ENCODE assay signal across 23 cellular contexts in the genomic region with DNA sequence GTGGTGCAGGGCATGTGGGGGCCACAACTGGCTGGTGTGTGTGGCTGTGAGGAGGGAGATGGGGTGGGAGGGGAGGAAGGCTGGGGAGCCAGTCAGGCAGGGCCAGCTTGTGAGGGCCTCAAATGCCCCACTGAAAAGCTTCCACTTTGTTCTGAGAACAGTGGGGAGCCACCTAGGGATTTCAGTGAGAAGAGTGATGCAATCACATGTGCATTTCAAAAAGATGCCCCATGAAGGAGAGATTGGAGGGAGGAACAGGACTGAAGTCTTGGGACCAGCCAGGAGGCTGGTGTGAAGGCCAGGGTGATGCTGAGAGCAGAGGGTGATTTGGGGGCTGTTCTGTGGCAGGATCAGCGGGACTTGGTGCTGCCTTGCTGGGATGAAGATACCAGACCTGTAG. TPM values are rescaled to one million over a fixed set of nuclear protein-coding genes. Genes with fewer than 3 reads are reported as not detected.
DNase-seq lines count a peak whose midpoint lies in the region; ATAC-seq and TF ChIP-seq lines count a peak whose summit lies in the region.
"Had no signal": no experiment of that assay in that cellular context is flagged by ENCODE, and none has a peak within 500 bp of the region (broad histone marks: within the 10 kb centered on the region; RNA-seq: fewer than 3 reads in every experiment).

No MANE protein-coding gene starts in this region.

- no peak overlapping the region for H2BK12ac ChIP-seq in H9 (ENCODE audit: insufficient read length, low read depth, low read length)

- no peak for TF ChIP-seq CTCF in A673 (conservative IDR thresholded peaks at IDR 0.05; ENCODE audit: low read depth, low read length)
- no peak for TF ChIP-seq CTCF in H9 (conservative IDR thresholded peaks at IDR 0.05)
- TF ChIP-seq CTCF in WTC11 (IDR thresholded peaks at IDR 0.05) = no peak

- H3K27ac Mint-ChIP-seq in H9 (peak overlapping the region in 2 of 3 experiments; percentile 16 to 45; a peak in 4 of 7 replicates), WTC11 (no peak overlapping the region)

- H3K79me1 ChIP-seq in H9 (ENCODE audit: insufficient read depth, low read depth, low read length, poor library complexity, severe bottlenecking) (no peaks in the 10 kb centered on the region), mesendoderm (ENCODE audit: low read length) (no peaks in the 10 kb centered on the region)

- H3K4me1 Mint-ChIP-seq in H9 (peaks cover 16% of the 10 kb centered on the region in 2 experiments), WTC11 (peaks cover 11% of the 10 kb centered on the region)

- no peaks in the 10 kb centered on the region for H3K36me3 ChIP-seq in A673 (ENCODE audit: insufficient read depth, low read length, poor library complexity, severe bottlenecking)
- no peaks in the 10 kb centered on the region for H3K36me3 ChIP-seq in mesendoderm (ENCODE audit: control insufficient read depth, insufficient read depth, low read length)
- H3K36me3 ChIP-seq: BE2C, HAP-1 had no signal

- H3T11ph ChIP-seq in H9 (ENCODE audit: low read length) = no peak overlapping the region

- DNase-seq in A673 (ENCODE audit: low spot score) (peak; percentile 10), H9 (no peak), WTC11 (ENCODE audit: low spot score) (no peak), mesendoderm (peak; percentile 25), NCI-H1694 treated with DMSO at 0.1 percent for 48 hours (lab: John Stamatoyannopoulos, UW) (no peak)
- DNase-seq: BE2C, DMS53, GDM1, KG1, NCI-H1092 treated with DMSO at 0.1 percent for 48 hours, NCI-H1436 treated with DMSO at 0.1 percent for 48 hours, NCI-H2029, NCI-H2171, NCI-H345, NCI-H524, PC-3, SHP77 had no signal

- no peak overlapping the region for H3K4me3 Mint-ChIP-seq in H9
- no peak overlapping the region for H3K4me3 Mint-ChIP-seq in WTC11

- peak overlapping the region; percentile 77 for H3K18ac ChIP-seq in H9 (ENCODE audit: insufficient read length, low read depth, low read length)
- H3K18ac ChIP-seq in mesendoderm (ENCODE audit: low read length) = no peak overlapping the region

- H3K27me3 ChIP-seq in A673 (replicated peaks; ENCODE audit: insufficient read depth, low read depth, low read length, poor library complexity) (no peaks in the 10 kb centered on the region), H9 (ENCODE audit: insufficient read depth, low read length) (no peaks in the 10 kb centered on the region), mesendoderm (ENCODE audit: insufficient read depth, low read length, poor library complexity) (no peaks in the 10 kb centered on the region)
- H3K27me3 ChIP-seq: BE2C had no signal

- no peak overlapping the region for H3K9ac ChIP-seq in H9 (ENCODE audit: extremely low read depth, insufficient read length, low read length)
- H3K9ac ChIP-seq in mesendoderm (ENCODE audit: low read length) = no peak overlapping the region

- H4K8ac ChIP-seq in H9 (replicated peaks; ENCODE audit: insufficient read length, low read depth, low read length) (no peak overlapping the region), mesendoderm (ENCODE audit: low read depth, low read length) (no peak overlapping the region)

- H2AK5ac ChIP-seq in H9 (ENCODE audit: insufficient read length, low read length) (no peak overlapping the region), mesendoderm (ENCODE audit: low read length) (no peak overlapping the region)

- no peak overlapping the region for H3K23ac ChIP-seq in H9 (ENCODE audit: insufficient read length, low read depth, low read length)
- no peak overlapping the region for H3K23ac ChIP-seq in mesendoderm (ENCODE audit: low read length)

- CTCF ChIA-PET in A673 (lab: Charles Lee) = no interaction called here
- CTCF ChIA-PET in WTC11 (lab: Charles Lee) = interaction anchor here (1.2 to 2.2 kb wide), 5 partner anchors 13 to 79 kb away, joined by 4 to 11 read pairs (median 6); partner anchors contain the start of genes FAM221B and TMEM8B

- no peak overlapping the region for H2BK5ac ChIP-seq in H9 (ENCODE audit: insufficient read length, low read length)
- no peak overlapping the region for H2BK5ac ChIP-seq in mesendoderm (ENCODE audit: low read length)

- H2BK120ac ChIP-seq in H9 (ENCODE audit: low read depth, low read length, poor library complexity, severe bottlenecking) (no peak overlapping the region), mesendoderm (ENCODE audit: low read depth, low read length) (no peak overlapping the region)

- no peaks in the 10 kb centered on the region for H3K9me3 Mint-ChIP-seq in H9
- no peaks in the 10 kb centered on the region for H3K9me3 Mint-ChIP-seq in WTC11

- H3K36me3 Mint-ChIP-seq in H9 (ENCODE audit: insufficient read depth in 1 of 3, low read depth in 3 of 3) = peaks cover 0 to 3% (median 1%) of the 10 kb centered on the region in 3 experiments; a peak in 4 of 7 replicates
- no peaks in the 10 kb centered on the region for H3K36me3 Mint-ChIP-seq in WTC11

- H2BK15ac ChIP-seq in H9 (ENCODE audit: low read depth, low read length) = no peak overlapping the region
- H2BK15ac ChIP-seq in mesendoderm (replicated peaks; ENCODE audit: low read depth) = no peak overlapping the region

- no peak overlapping the region for H2BK20ac ChIP-seq in H9 (ENCODE audit: low read depth, low read length, poor library complexity, severe bottlenecking)

- H3K23me2 ChIP-seq in H9 (ENCODE audit: insufficient read length, low read depth, low read length, poor library complexity, severe bottlenecking) = no peaks in the 10 kb centered on the region

- H3K9me3 ChIP-seq in A673 (ENCODE audit: low read depth, low read length, poor library complexity, severe bottlenecking) (no peaks in the 10 kb centered on the region), H9 (ENCODE audit: control insufficient read depth, low read depth, low read length) (no peaks in the 10 kb centered on the region)
- H3K9me3 ChIP-seq: BE2C, HAP-1 had no signal

- no peak overlapping the region for H4K91ac ChIP-seq in H9 (ENCODE audit: insufficient read length, low read depth, low read length)

- H3K27me3 Mint-ChIP-seq in H9 (ENCODE audit: low read depth) = peaks cover 3% of the 10 kb centered on the region; the same call in 1 of the 2 replicates
- peaks cover 10% of the 10 kb centered on the region for H3K27me3 Mint-ChIP-seq in WTC11 (ENCODE audit: low read depth)

- POLR2A ChIA-PET in A673 (lab: Charles Lee; ENCODE audit: low non-redundant PET) (no interaction called here), WTC11 (lab: Charles Lee) (no interaction called here)

- ATAC-seq in WTC11 = peak; percentile 15; the same call in 1 of the 2 replicates
- no peak for ATAC-seq in HG02678 (IDR thresholded peaks at IDR 0.05; ENCODE audit: unreplicated experiment)
- ATAC-seq in GM21619 (IDR thresholded peaks at IDR 0.05; ENCODE audit: unreplicated experiment) = no peak
- ATAC-seq: PC-3, SK-N-SH treated with all-trans-retinoic acid at 6 μM for 48 hours had no signal

- H2AFZ ChIP-seq in H9 (ENCODE audit: low read length) = no peak overlapping the region

- H3K4me2 ChIP-seq in H9 (ENCODE audit: insufficient read depth, insufficient read length, low read length) (no peak overlapping the region), mesendoderm (ENCODE audit: low read length) (no peak overlapping the region)

- H3K4me3 ChIP-seq in A673 (ENCODE audit: low read depth, low read length, poor library complexity, severe bottlenecking) (no peak overlapping the region), mesendoderm (ENCODE audit: low read length) (no peak overlapping the region)
- H3K4me3 ChIP-seq: HAP-1 had no signal

- intact Hi-C loops in A673 (cut with micrococcal nuclease; ENCODE audit: unreplicated experiment) = no loop called here

- WGBS in H9 (ENCODE audit: extremely low coverage, insufficient read length, low lambda C conversion rate) = no CpG with 5 or more reads among the region's 1 CpG
- WGBS in mesendoderm (ENCODE audit: extremely low coverage, insufficient coverage, low lambda C conversion rate) = no CpG with 5 or more reads among the region's 1 CpG

- H3K56ac ChIP-seq in H9 (ENCODE audit: insufficient read length, low read depth, low read length) = no peak overlapping the region
- peak overlapping the region; percentile 34 for H3K56ac ChIP-seq in mesendoderm (ENCODE audit: low read length)

- no peaks in the 10 kb centered on the region for H4K20me1 ChIP-seq in H9 (ENCODE audit: control insufficient read depth, insufficient read depth, insufficient read length)

- H3K4ac ChIP-seq in H9 (ENCODE audit: low read depth, low read length) (no peak overlapping the region), mesendoderm (ENCODE audit: low read depth, low read length) (no peak overlapping the region)

- H3K4me1 ChIP-seq in A673 (ENCODE audit: insufficient read depth, low read length, poor library complexity, severe bottlenecking) = peaks cover 4% of the 10 kb centered on the region
- peaks cover 7% of the 10 kb centered on the region; the same call in 1 of the 2 replicates for H3K4me1 ChIP-seq in H9 (ENCODE audit: insufficient read depth, low read length)
- no peaks in the 10 kb centered on the region for H3K4me1 ChIP-seq in mesendoderm (ENCODE audit: control insufficient read depth, low read depth, low read length)

- BruUV-seq in A673 (replicated peaks; lab: Mats Ljungman, UMichigan) = no TSS peak

- H4K5ac ChIP-seq in H9 (ENCODE audit: insufficient read length, low read depth, low read length) (no peak overlapping the region), mesendoderm (ENCODE audit: low read length) (no peak overlapping the region)

- 0 out of 2 replicates have a peak overlapping the region, but pooled peaks have one; percentile 32 for H3K14ac ChIP-seq in H9 (ENCODE audit: insufficient read depth, low read length)

- H3K27ac ChIP-seq in A673 (ENCODE audit: low read depth, low read length, poor library complexity, severe bottlenecking) = no peak overlapping the region
- no peak overlapping the region for H3K27ac ChIP-seq in H9 (ENCODE audit: insufficient read length, low read depth, low read length)
- H3K27ac ChIP-seq in mesendoderm (ENCODE audit: low read depth, low read length) = no peak overlapping the region

- H3K79me2 ChIP-seq in H9 (ENCODE audit: insufficient read depth, low read length) (no peaks in the 10 kb centered on the region), mesendoderm (ENCODE audit: control insufficient read depth, insufficient read depth, low read length) (no peaks in the 10 kb centered on the region)

RNA-seq across cellular contexts. Expression of gene OR13J1, which starts 1.2 kb away (rescaled TPM):
- total RNA-seq in A673 (2021) (not detected in 2 replicates), H9 (2021) (not detected in 2 replicates), WTC11 (2021) (not detected in 3 replicates)
- polyA plus RNA-seq in mesendoderm (2013, experiment 1 of 2) = not detected
- polyA plus RNA-seq in mesendoderm (2013, experiment 2 of 2) = not detected
- total RNA-seq: PC-3; RPMI7951; T-helper 2 cell treated with Interferon-gamma antibody and Interleukin-4, amounts not matched to agents 100 ng/mL and 5 ng/mL, for 36 hours had no signal

RNA-seq across cellular contexts. Expression of gene HRCT1, which starts 37.0 kb away (rescaled TPM):
- total RNA-seq in A673 (2021) (0.33 TPM in 1 of 2 replicates, not detected in the other), H9 (2021) (not detected in 2 replicates), WTC11 (2021) (0.41 TPM in 1 of 3 replicates, not detected in the others)
- polyA plus RNA-seq in mesendoderm (2013, experiment 1 of 2) = not detected
- not detected for polyA plus RNA-seq in mesendoderm (2013, experiment 2 of 2)
- total RNA-seq: RPMI7951; T-helper 2 cell treated with Interferon-gamma antibody and Interleukin-4, amounts not matched to agents 100 ng/mL and 5 ng/mL, for 36 hours had no signal

RNA-seq across cellular contexts. Expression of gene TMEM8B, which starts 39.9 kb away (rescaled TPM):
- total RNA-seq in A673 (2021) (6.9 and 10.9 TPM in 2 replicates), H9 (2021) (7.9 and 9.3 TPM in 2 replicates), WTC11 (2021) (9.5 to 10.8 TPM (median 10.2 TPM) in 3 replicates)
- polyA plus RNA-seq in mesendoderm (2013, experiment 1 of 2) = 1.6 TPM
- polyA plus RNA-seq in mesendoderm (2013, experiment 2 of 2) = 1.5 TPM

RNA-seq across cellular contexts. Expression of gene SPAAR, which starts 40.3 kb away (rescaled TPM):
- 0.37 TPM in 1 of 2 replicates, not detected in the other for total RNA-seq in A673 (2021)
- 0.26 TPM in 1 of 2 replicates, not detected in the other for total RNA-seq in H9 (2021)
- 0.23 to 0.33 TPM in 2 of 3 replicates, not detected in the other for total RNA-seq in WTC11 (2021)
- 0.60 TPM for polyA plus RNA-seq in mesendoderm (2013, experiment 1 of 2)
- polyA plus RNA-seq in mesendoderm (2013, experiment 2 of 2) = 0.73 TPM
- total RNA-seq: PC-3; RPMI7951; T-helper 2 cell treated with Interferon-gamma antibody and Interleukin-4, amounts not matched to agents 100 ng/mL and 5 ng/mL, for 36 hours had no signal

RNA-seq across cellular contexts. Expression of gene FAM221B, which starts 40.4 kb away (rescaled TPM):
- not detected in 2 replicates for total RNA-seq in A673 (2021)
- total RNA-seq in H9 (2021) = not detected in 2 replicates
- total RNA-seq in WTC11 (2021) = 0.11 TPM in 1 of 3 replicates, not detected in the others
- not detected for polyA plus RNA-seq in mesendoderm (2013, experiment 1 of 2)
- not detected for polyA plus RNA-seq in mesendoderm (2013, experiment 2 of 2)
- total RNA-seq: PC-3; RPMI7951; T-helper 2 cell treated with Interferon-gamma antibody and Interleukin-4, amounts not matched to agents 100 ng/mL and 5 ng/mL, for 36 hours had no signal

Comparison
In these comparisons a context has a peak if more than half of its experiments do, and no peak if none do; other contexts are left out.
1. DNase-seq: peak in A673 (single experiment) and mesendoderm (single experiment); none in H9 (single experiment), WTC11 (single experiment) and NCI-H1694 treated with DMSO at 0.1 percent for 48 hours (single experiment).